ENCODE assay signal across 36 cellular contexts in genomic region chr4:93302310-93302709, GRCh38.
A peak's percentile ranks its signal among the peaks of the same experiment; 100 is the strongest.
DNase-seq lines count a peak whose midpoint lies in the region; ATAC-seq, FAIRE-seq and TF ChIP-seq lines count a peak whose summit lies in the region.
"Had no signal": no experiment of that assay in that cellular context is flagged by ENCODE, and none has a peak within 500 bp of the region (broad histone marks: within the 10 kb centered on the region; RNA-seq: fewer than 3 reads in every experiment).

No MANE protein-coding gene starts in this region.

- no peaks in the 10 kb centered on the region for H3F3A ChIP-seq in OCI-LY1 (ENCODE audit: insufficient read depth, low read length)

- no peaks in the 10 kb centered on the region for H3K9me2 ChIP-seq in OCI-LY1 (ENCODE audit: low read depth, low read length)

- peaks cover 26% of the 10 kb centered on the region for H3K79me2 ChIP-seq in OCI-LY1 (ENCODE audit: insufficient read depth, low read length)
- H3K79me2 ChIP-seq in GM12878 (ENCODE audit: control insufficient read depth, insufficient read depth, low read length) = no peaks in the 10 kb centered on the region

- peak overlapping the region; percentile 87 for H3K27ac ChIP-seq in OCI-LY1 (ENCODE audit: low read depth, low read length, poor library complexity, severe bottlenecking)
- H3K27ac ChIP-seq in GM12878 (ENCODE audit: control insufficient read depth, insufficient read depth) = no peak overlapping the region
- H3K27ac ChIP-seq: 22Rv1, A549, BLaER1, C4-2B had no signal

- H3K36me3 ChIP-seq in OCI-LY1 (ENCODE audit: insufficient read depth, low read length) = no peaks in the 10 kb centered on the region
- no peaks in the 10 kb centered on the region for H3K36me3 ChIP-seq in GM12878 (ENCODE audit: control insufficient read depth in 2 of 2, insufficient read depth in 2 of 2, low read length in 1 of 2)
- H3K36me3 ChIP-seq: BE2C; BLaER1; BLaER1 treated with 17β-estradiol and CSF1 and Interleukin-3, amounts not matched to agents 10 nM and 100 nM had no signal

- H3K9ac ChIP-seq in OCI-LY1 (ENCODE audit: low read length) (peak overlapping the region; percentile 65), GM12878 (ENCODE audit: control insufficient read depth, insufficient read depth, low read length) (no peak overlapping the region)
- H3K9ac ChIP-seq: BLaER1; BLaER1 treated with 17β-estradiol and CSF1 and Interleukin-3, amounts not matched to agents 10 nM and 100 nM had no signal

- no TSS peak for BruUV-seq in GM12878 (replicated peaks; lab: Mats Ljungman, UMichigan)

- DNase-seq in OCI-M1 (lab: John Stamatoyannopoulos, UW) = peak; percentile 54
- no peak for DNase-seq in GM12878 (ENCODE audit: low read depth, low spot score)
- DNase-seq in 8988T = no peak
- DNase-seq in OCI-M2 (lab: John Stamatoyannopoulos, UW; ENCODE audit: unreplicated experiment) = no peak
- DNase-seq in NCI-H748 treated with DMSO at 0.1 percent for 48 hours (lab: John Stamatoyannopoulos, UW) = no peak
- DNase-seq: ACHN; AML-193; BE2C; C1 segment of cervical spinal cord; Caco-2; Calu3; CD4-positive, alpha-beta memory T cell; CD4-positive, alpha-beta T cell; CD4-positive, CD25-positive, alpha-beta regulatory T cell; CD8-positive, alpha-beta memory T cell; CD8-positive, alpha-beta T cell; COR-L47; DMS 273 treated with DMSO at 0.1 percent for 48 hours; DMS153; DMS53; DMS79; DMS79 treated with DMSO at 0.1 percent for 48 hours; DND-41; EL had no signal

- H3K4me2 ChIP-seq in OCI-LY1 (ENCODE audit: low read length) (peak overlapping the region; percentile 58), GM12878 (ENCODE audit: control insufficient read depth, insufficient read depth) (no peak overlapping the region)
- H3K4me2 ChIP-seq: A549, BLaER1 had no signal

- ATAC-seq in GM12878 (no peak), GM18868 (IDR thresholded peaks at IDR 0.05; ENCODE audit: unreplicated experiment) (no peak)
- ATAC-seq: A549; CD8-positive, alpha-beta T cell had no signal

- H3K4me1 Mint-ChIP-seq in nephron = peaks cover 4% of the 10 kb centered on the region
- H3K4me1 Mint-ChIP-seq: B cell; CD4-positive, alpha-beta memory T cell; CD4-positive, CD25-positive, alpha-beta regulatory T cell; CD8-positive, alpha-beta memory T cell had no signal

- H3K4me3 ChIP-seq in OCI-LY1 (ENCODE audit: low read depth, low read length, poor library complexity, severe bottlenecking) = peak overlapping the region; percentile 61
- H3K4me3 ChIP-seq in GM12878 = no peak overlapping the region
- H3K4me3 ChIP-seq: A549; BLaER1; BLaER1 treated with 17β-estradiol and CSF1 and Interleukin-3, amounts not matched to agents 10 nM and 100 nM had no signal

- TF ChIP-seq EP300 in GM12878 (IDR thresholded peaks at IDR 0.05; ENCODE audit: borderline replicate concordance in 1 of 2, control insufficient read depth in 1 of 2, low read depth in 2 of 2, low read length in 2 of 2) = no peak

- in situ Hi-C loops in GM12878 (cut with MboI) = no loop called here

- H3K27me3 Mint-ChIP-seq in nephron (ENCODE audit: low read depth) = no peaks in the 10 kb centered on the region
- H3K27me3 Mint-ChIP-seq: B cell; CD4-positive, alpha-beta memory T cell; CD4-positive, alpha-beta T cell; CD4-positive, CD25-positive, alpha-beta regulatory T cell; CD8-positive, alpha-beta memory T cell had no signal

- CTCF ChIA-PET in GM12878 (lab: Yijun Ruan, JAX) = interaction anchor here (1.3 kb wide), 1 partner anchor 31 kb away, joined by 3 read pairs; no protein-coding TSS in a partner anchor

- peaks cover 57% of the 10 kb centered on the region for H3K4me1 ChIP-seq in OCI-LY1 (ENCODE audit: insufficient read depth, low read length, severe bottlenecking)
- peaks cover 4% of the 10 kb centered on the region; the same call in 1 of the 2 replicates for H3K4me1 ChIP-seq in GM12878 (ENCODE audit: control insufficient read depth, insufficient read depth, low read length)
- H3K4me1 ChIP-seq: A549, BE2C, Caco-2 had no signal

- no peak for FAIRE-seq in GM12878 (lab: Jason Lieb, UNC)
- FAIRE-seq: A204.1, A549, D721Med had no signal

- H3K27me3 ChIP-seq in OCI-LY1 (ENCODE audit: insufficient read depth, low read length) (no peaks in the 10 kb centered on the region), GM12878 (replicated peaks in 1 of 2; ENCODE audit: control insufficient read depth in 2 of 2, insufficient read depth in 2 of 2, low read length in 1 of 2) (no peaks in the 10 kb centered on the region)
- H3K27me3 ChIP-seq: BE2C; BLaER1; BLaER1 treated with 17β-estradiol and CSF1 and Interleukin-3, amounts not matched to agents 10 nM and 100 nM had no signal

- TF ChIP-seq POLR2A in GM12878 (IDR thresholded peaks at IDR 0.05; ENCODE audit: low read depth, low read length) = no peak

- H3K36me3 Mint-ChIP-seq in nephron (ENCODE audit: low read depth) = no peaks in the 10 kb centered on the region
- H3K36me3 Mint-ChIP-seq: CD14-positive monocyte; CD4-positive, alpha-beta memory T cell; CD4-positive, CD25-positive, alpha-beta regulatory T cell; CD8-positive, alpha-beta memory T cell; CD8-positive, alpha-beta T cell had no signal

- H3K27ac Mint-ChIP-seq in nephron = peak overlapping the region in 2 of 3 experiments; percentile 19 to 27
- H3K27ac Mint-ChIP-seq: B cell; CD14-positive monocyte; CD4-positive, alpha-beta memory T cell; CD4-positive, alpha-beta T cell; CD8-positive, alpha-beta memory T cell; CD8-positive, alpha-beta T cell had no signal

- no peaks in the 10 kb centered on the region for H3K9me3 Mint-ChIP-seq in nephron
- H3K9me3 Mint-ChIP-seq: CD8-positive, alpha-beta T cell had no signal

- H2AFZ ChIP-seq in OCI-LY1 (ENCODE audit: low read length) = no peak overlapping the region
- no peak overlapping the region for H2AFZ ChIP-seq in GM12878 (ENCODE audit: control insufficient read depth, low read depth, low read length)

- H4K20me1 ChIP-seq in OCI-LY1 (ENCODE audit: insufficient read depth, low read length) = no peaks in the 10 kb centered on the region
- no peaks in the 10 kb centered on the region for H4K20me1 ChIP-seq in GM12878 (ENCODE audit: control insufficient read depth, insufficient read depth)
- H4K20me1 ChIP-seq: BLaER1; BLaER1 treated with 17β-estradiol and CSF1 and Interleukin-3, amounts not matched to agents 10 nM and 100 nM had no signal

- 40% methylated on average over 4 of the region's 4 CpGs for WGBS in GM12878 (ENCODE audit: insufficient coverage, insufficient replicate concordance, low lambda C conversion rate, missing lambda C conversion rate)

- SMC1A ChIA-PET in GM12878 (lab: Charles Lee; ENCODE audit: uncharacterized antibody, unreplicated experiment) = interaction anchor here (1.9 to 2.4 kb wide), 2 partner anchors 11 to 32 kb away, joined by 6 to 8 read pairs; no protein-coding TSS in a partner anchor

- H3K4me3 Mint-ChIP-seq in nephron = no peak overlapping the region
- H3K4me3 Mint-ChIP-seq: B cell; CD14-positive monocyte; CD4-positive, alpha-beta T cell; CD4-positive, CD25-positive, alpha-beta regulatory T cell; CD8-positive, alpha-beta memory T cell; CD8-positive, alpha-beta T cell had no signal

- TF ChIP-seq RAD21 in GM12878 (IDR thresholded peaks at IDR 0.05; ENCODE audit: insufficient read depth, low read depth, low read length) = no peak

- POLR2A ChIA-PET in GM12878 (lab: Charles Lee) = no interaction called here

- RAD21 ChIA-PET in GM12878 (lab: Charles Lee; ENCODE audit: unreplicated experiment) = interaction anchor here (1.1 to 2.2 kb wide), 3 partner anchors 10 to 31 kb away, joined by 3 to 10 read pairs (median 3); no protein-coding TSS in a partner anchor

- intact Hi-C loops in GM12878 (cut with micrococcal nuclease; ENCODE audit: unreplicated experiment) = no loop called here

- H3K9me3 ChIP-seq in OCI-LY1 (ENCODE audit: low read length) (no peaks in the 10 kb centered on the region), GM12878 (replicated peaks; ENCODE audit: control insufficient read depth, insufficient read depth, low read length) (no peaks in the 10 kb centered on the region; the same call in 2 of the 3 replicates)
- H3K9me3 ChIP-seq: A549; BE2C; BLaER1; BLaER1 treated with 17β-estradiol and CSF1 and Interleukin-3, amounts not matched to agents 10 nM and 100 nM; Caco-2 had no signal

- TF ChIP-seq CTCF in OCI-LY1 (IDR thresholded peaks at IDR 0.05; ENCODE audit: low read length) = no peak
- no peak for TF ChIP-seq CTCF in GM12878 (IDR thresholded peaks at IDR 0.05 in 2 of 3, conservative IDR thresholded peaks at IDR 0.05 in 1 of 3; ENCODE audit: control insufficient read depth in 2 of 3, extremely low read depth in 1 of 3, insufficient read depth in 1 of 3, low read depth in 3 of 3, low read length in 3 of 3)
- no peak for TF ChIP-seq CTCF in nephron (IDR thresholded peaks at IDR 0.05; ENCODE audit: unreplicated experiment in 3 of 3)

TF ChIP-seq in GM12878, 131 proteins besides CTCF, POLR2A, EP300 and RAD21:
- TF ChIP-seq MLLT1 (IDR thresholded peaks at IDR 0.05) = peak; percentile 92
- no peak for TF ChIP-seq FOXK2 (IDR thresholded peaks at IDR 0.05)
